Comparison of ENCODE assay signal across 31 cellular contexts in genomic region chr15:43859546-43859945, GRCh38. TPM values are rescaled to one million over a fixed set of nuclear protein-coding genes. Genes with fewer than 3 reads are reported as not detected.
"Had no signal": no experiment of that assay in that cellular context is flagged by ENCODE, and none has a peak within 500 bp of the region (broad histone marks: within the 10 kb centered on the region; RNA-seq: fewer than 3 reads in every experiment).

No MANE protein-coding gene starts in this region.

- H3K36me3 ChIP-seq: right atrium auricular region, thyroid gland had no signal

- H3K27ac Mint-ChIP-seq: activated CD4-positive, alpha-beta memory T cell treated with anti-CD3 and anti-CD28 coated beads for 36 hours; activated CD4-positive, alpha-beta T cell treated with anti-CD3 and anti-CD28 coated beads, Interleukin-2, amount 10 ng/mL, durations not matched to agents 24 days and 14 days; activated naive CD4-positive, alpha-beta T cell treated with anti-CD3 and anti-CD28 coated beads, Interleukin-2, amount 50 U/mL, for 24 hours; activated naive CD8-positive, alpha-beta T cell treated with anti-CD3 and anti-CD28 coated beads, Interleukin-2, amount 50 U/mL, for 24 hours; activated T-cell treated with anti-CD3 and anti-CD28 coated beads, Interleukin-2, amount 50 U/mL, for 24 hours; mesothelial cell of epicardium; stimulated activated memory B cell treated with anti-CD40 and anti-IgM and Interleukin-4, amounts not matched to agents 10 μg/mL and 1 μg/mL and 100 μg/mL, for 72 hours had no signal

- H3K27me3 ChIP-seq: right atrium auricular region, stomach, thyroid gland, upper lobe of left lung had no signal

- H3K4me1 Mint-ChIP-seq: activated naive CD4-positive, alpha-beta T cell treated with anti-CD3 and anti-CD28 coated beads, Interleukin-2, amount 50 U/mL, for 24 hours; mesothelial cell of epicardium; stimulated activated memory B cell treated with anti-CD40 and anti-IgM and Interleukin-4, amounts not matched to agents 10 μg/mL and 1 μg/mL and 100 μg/mL, for 72 hours had no signal

- H3K9me3 Mint-ChIP-seq: activated CD4-positive, alpha-beta memory T cell treated with anti-CD3 and anti-CD28 coated beads for 36 hours; activated CD4-positive, alpha-beta T cell treated with anti-CD3 and anti-CD28 coated beads, Interleukin-2, amount 10 ng/mL, durations not matched to agents 24 days and 14 days; activated naive CD4-positive, alpha-beta T cell treated with anti-CD3 and anti-CD28 coated beads, Interleukin-2, amount 50 U/mL, for 24 hours; activated naive CD8-positive, alpha-beta T cell treated with anti-CD3 and anti-CD28 coated beads, Interleukin-2, amount 50 U/mL, for 24 hours; activated T-cell treated with anti-CD3 and anti-CD28 coated beads, Interleukin-2, amount 50 U/mL, for 24 hours; mesothelial cell of epicardium; naive thymus-derived CD4-positive, alpha-beta T cell; stimulated activated memory B cell treated with anti-CD40 and anti-IgM and Interleukin-4, amounts not matched to agents 10 μg/mL and 1 μg/mL and 100 μg/mL, for 72 hours had no signal

- H3K4me1 ChIP-seq: parathyroid adenoma, right atrium auricular region, stomach, thyroid gland, upper lobe of left lung had no signal

- H3K4me3 Mint-ChIP-seq: activated CD4-positive, alpha-beta memory T cell treated with anti-CD3 and anti-CD28 coated beads for 36 hours; activated CD4-positive, alpha-beta T cell treated with anti-CD3 and anti-CD28 coated beads, Interleukin-2, amount 10 ng/mL, durations not matched to agents 24 days and 14 days; activated naive CD4-positive, alpha-beta T cell treated with anti-CD3 and anti-CD28 coated beads, Interleukin-2, amount 50 U/mL, for 24 hours; activated naive CD8-positive, alpha-beta T cell treated with anti-CD3 and anti-CD28 coated beads, Interleukin-2, amount 50 U/mL, for 24 hours; activated T-cell treated with anti-CD3 and anti-CD28 coated beads, Interleukin-2, amount 50 U/mL, for 24 hours; mesothelial cell of epicardium; stimulated activated memory B cell treated with anti-CD40 and anti-IgM and Interleukin-4, amounts not matched to agents 10 μg/mL and 1 μg/mL and 100 μg/mL, for 72 hours had no signal

- H3K27me3 Mint-ChIP-seq: activated CD4-positive, alpha-beta memory T cell treated with anti-CD3 and anti-CD28 coated beads for 36 hours; activated CD4-positive, alpha-beta T cell treated with anti-CD3 and anti-CD28 coated beads, Interleukin-2, amount 10 ng/mL, durations not matched to agents 24 days and 14 days; activated naive CD4-positive, alpha-beta T cell treated with anti-CD3 and anti-CD28 coated beads, Interleukin-2, amount 50 U/mL, for 24 hours; activated naive CD8-positive, alpha-beta T cell treated with anti-CD3 and anti-CD28 coated beads, Interleukin-2, amount 50 U/mL, for 24 hours; activated T-cell treated with anti-CD3 and anti-CD28 coated beads, Interleukin-2, amount 50 U/mL, for 24 hours; naive thymus-derived CD4-positive, alpha-beta T cell; stimulated activated memory B cell treated with anti-CD40 and anti-IgM and Interleukin-4, amounts not matched to agents 10 μg/mL and 1 μg/mL and 100 μg/mL, for 72 hours had no signal

- ATAC-seq: activated naive CD8-positive, alpha-beta T cell treated with anti-CD3 and anti-CD28 coated beads, Interleukin-2, amount 50 U/mL, for 24 hours; left colon; naive thymus-derived CD4-positive, alpha-beta T cell; stimulated activated memory B cell treated with anti-CD40 and anti-IgM and Interleukin-4, amounts not matched to agents 10 μg/mL and 1 μg/mL and 100 μg/mL, for 72 hours had no signal

- H3K9me3 ChIP-seq: right atrium auricular region, stomach, thyroid gland, upper lobe of left lung had no signal

- DNase-seq: activated CD4-positive, alpha-beta memory T cell treated with anti-CD3 and anti-CD28 coated beads for 36 hours; activated CD4-positive, alpha-beta T cell treated with anti-CD3 and anti-CD28 coated beads, Interleukin-2, amount 10 ng/mL, durations not matched to agents 24 days and 14 days; activated CD4-positive, CD25-positive, alpha-beta regulatory T cell treated with anti-CD3 and anti-CD28 coated beads, Interleukin-2, amount 50 U/mL, for 72 hours; activated CD8-positive, alpha-beta memory T cell treated with anti-CD3 and anti-CD28 coated beads, Interleukin-2, amount 50 U/mL, for 48 hours; activated gamma-delta T cell; activated naive CD8-positive, alpha-beta T cell treated with anti-CD3 and anti-CD28 coated beads, Interleukin-2, amount 50 U/mL, for 24 hours; activated T-cell treated with anti-CD3 and anti-CD28 coated beads, Interleukin-2, amount 50 U/mL, for 24 hours; amygdala; caudate nucleus; foreskin fibroblast; head of caudate nucleus; hippocampal formation; kidney; left colon; naive thymus-derived CD4-positive, alpha-beta T cell; stimulated activated CD4-positive, alpha-beta T cell treated with anti-CD3 and anti-CD28 coated beads, Interleukin-1b, Interleukin-23, amount 100 ng/mL, for 48 hours; stimulated activated CD4-positive, alpha-beta T cell treated with anti-CD3 and anti-CD28 coated beads, Interleukin-4, amount 100 ng/mL, for 4 hours; stimulated activated CD8-positive, alpha-beta memory T cell treated with anti-CD3 and anti-CD28 coated beads, Interleukin-4, amount 100 ng/mL, for 48 hours; stomach; T1000; thyroid gland; upper lobe of left lung had no signal

- H3K27ac ChIP-seq: parathyroid adenoma, right atrium auricular region, stomach, thyroid gland, upper lobe of left lung had no signal

- H3K4me3 ChIP-seq: right atrium auricular region, smooth muscle cell, stomach, thyroid gland, upper lobe of left lung had no signal

RNA-seq across cellular contexts. Expression of gene SERINC4, which starts 59.5 kb away (rescaled TPM):
- total RNA-seq: endothelial cell of umbilical vein, lower leg skin, pulmonary artery endothelial cell, smooth muscle cell, stomach had no signal
- polyA plus RNA-seq: endothelial cell of umbilical vein had no signal
